29 cellular contexts compared by ENCODE assay signal in genomic region chr7:31271641-31272405, GRCh38.
"Had no signal": no experiment of that assay in that cellular context is flagged by ENCODE, and none has a peak within 500 bp of the region (broad histone marks: within the 10 kb centered on the region; RNA-seq: fewer than 3 reads in every experiment).

No MANE protein-coding gene starts in this region.

- ATAC-seq: activated CD4-positive, alpha-beta T cell treated with anti-CD3 and anti-CD28 coated beads for 36 hours; activated CD8-positive, alpha-beta memory T cell treated with anti-CD3 and anti-CD28 coated beads, Interleukin-2, amount 10 ng/mL, durations not matched to agents 7 days and 5 days; activated CD8-positive, alpha-beta T cell treated with anti-CD3 and anti-CD28 coated beads, Interleukin-2, amount 10 ng/mL, durations not matched to agents 7 days and 5 days; activated naive CD4-positive, alpha-beta T cell treated with anti-CD3 and anti-CD28 coated beads, Interleukin-2, amount 50 U/mL, for 72 hours; esophagus mucosa; heart left ventricle had no signal

- FAIRE-seq: endometrium, endothelial cell of umbilical vein, frontal cortex had no signal

- H3K9me3 ChIP-seq: ascending aorta, breast epithelium, colonic mucosa, heart left ventricle had no signal

- H3K27me3 ChIP-seq: ascending aorta, breast epithelium, cardiac muscle cell, colonic mucosa, heart left ventricle had no signal

- H3K4me3 ChIP-seq: ascending aorta, breast epithelium, cardiac muscle cell, colonic mucosa, heart left ventricle had no signal

- DNase-seq: activated CD4-positive, alpha-beta memory T cell treated with anti-CD3 and anti-CD28 coated beads for 36 hours; activated CD4-positive, alpha-beta T cell treated with anti-CD3 and anti-CD28 coated beads for 36 hours; activated CD4-positive, alpha-beta T cell treated with anti-CD3 and anti-CD28 coated beads, Interleukin-2, amount 10 ng/mL, durations not matched to agents 24 days and 14 days; activated CD4-positive, CD25-positive, alpha-beta regulatory T cell; activated CD4-positive, CD25-positive, alpha-beta regulatory T cell treated with anti-CD3 and anti-CD28 coated beads, Interleukin-2, amount 50 U/mL, for 72 hours; activated CD8-positive, alpha-beta memory T cell treated with anti-CD3 and anti-CD28 coated beads, Interleukin-2, amount 10 ng/mL, durations not matched to agents 7 days and 5 days; activated CD8-positive, alpha-beta memory T cell treated with anti-CD3 and anti-CD28 coated beads, Interleukin-2, amount 50 U/mL, for 4 hours; activated CD8-positive, alpha-beta T cell treated with anti-CD3 and anti-CD28 coated beads, Interleukin-2, amount 10 ng/mL, durations not matched to agents 7 days and 5 days; activated effector memory CD4-positive, alpha-beta T cell treated with anti-CD3 and anti-CD28 coated beads, Interleukin-2, amount 50 U/mL, for 16 hours; activated naive CD4-positive, alpha-beta T cell; activated naive CD4-positive, alpha-beta T cell treated with anti-CD3 and anti-CD28 coated beads, Interleukin-2, amount 10 ng/mL, durations not matched to agents 7 days and 5 days; activated naive CD8-positive, alpha-beta T cell treated with anti-CD3 and anti-CD28 coated beads, Interleukin-2, amount 10 ng/mL, durations not matched to agents 7 days and 5 days; activated T-cell treated with anti-CD3 and anti-CD28 coated beads, Interleukin-2, amount 50 U/mL, for 1 hour; activated T-cell treated with anti-CD3 and anti-CD28 coated beads, Interleukin-2, amount 50 U/mL, for 48 hours; central memory CD4-positive, alpha-beta T cell; cerebellar nuclear complex; colonic mucosa; effector CD8-positive, alpha-beta T cell; foreskin fibroblast; heart left ventricle; T-helper 2 cell had no signal

- H3K27ac ChIP-seq: ascending aorta, breast epithelium, cardiac muscle cell, colonic mucosa, heart left ventricle had no signal

- H3K36me3 ChIP-seq: ascending aorta, breast epithelium, cardiac muscle cell, colonic mucosa, heart left ventricle had no signal

- H3K4me1 ChIP-seq: ascending aorta, breast epithelium, colonic mucosa, heart left ventricle had no signal
